1 cellular context compared by ENCODE assay signal in the genomic region with DNA sequence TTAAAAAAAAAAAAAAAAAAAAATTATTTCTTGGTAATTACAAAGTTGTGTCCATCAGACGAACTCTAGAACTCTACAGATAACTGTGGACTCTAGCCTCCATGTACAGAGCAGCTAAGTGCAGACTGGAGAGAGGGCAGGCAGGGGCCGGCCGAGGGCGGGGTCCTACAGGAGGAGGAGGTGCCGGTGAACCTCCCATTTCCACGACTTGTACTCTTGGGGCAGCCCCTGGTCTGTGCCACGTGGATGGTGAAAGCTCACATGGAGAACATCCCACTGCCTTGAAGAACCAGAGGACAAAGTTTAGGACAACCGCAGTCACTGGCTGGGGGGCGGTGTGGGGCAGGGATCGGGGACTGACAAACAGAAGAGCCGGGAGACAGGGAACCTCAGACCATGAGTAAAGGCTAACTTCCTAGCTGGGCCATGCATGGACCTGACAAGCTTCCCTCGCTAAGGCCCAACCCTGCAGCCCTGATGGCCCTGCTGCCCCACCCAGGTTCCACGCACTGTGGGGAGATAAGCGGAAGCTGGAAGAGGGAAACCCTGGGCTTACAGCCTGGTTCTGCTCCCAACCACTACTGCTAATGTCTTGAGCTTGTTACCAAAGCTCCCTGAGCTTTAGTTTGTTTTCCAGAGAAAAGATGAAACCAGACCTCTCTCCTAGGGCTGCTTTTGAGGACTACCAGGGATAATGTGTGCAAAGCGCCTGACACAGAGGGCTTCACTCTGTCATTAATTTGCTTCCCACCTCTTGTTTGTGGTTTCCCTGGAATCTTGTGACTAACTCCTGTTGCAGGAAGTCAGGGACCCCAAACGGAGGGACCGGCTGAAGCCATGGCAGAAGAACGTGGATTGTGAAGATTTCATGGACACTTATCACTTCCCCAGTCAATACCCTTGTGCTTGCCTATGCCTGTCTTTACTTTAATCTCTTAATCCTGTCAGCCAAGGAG.
TF ChIP-seq lines count a peak whose summit lies in the region.

No MANE protein-coding gene starts in this region.

TF ChIP-seq in IMR-90, 13 proteins besides CTCF, POLR2A, EP300 and RAD21 (continued from another document):
- TF ChIP-seq, protein P1, sequence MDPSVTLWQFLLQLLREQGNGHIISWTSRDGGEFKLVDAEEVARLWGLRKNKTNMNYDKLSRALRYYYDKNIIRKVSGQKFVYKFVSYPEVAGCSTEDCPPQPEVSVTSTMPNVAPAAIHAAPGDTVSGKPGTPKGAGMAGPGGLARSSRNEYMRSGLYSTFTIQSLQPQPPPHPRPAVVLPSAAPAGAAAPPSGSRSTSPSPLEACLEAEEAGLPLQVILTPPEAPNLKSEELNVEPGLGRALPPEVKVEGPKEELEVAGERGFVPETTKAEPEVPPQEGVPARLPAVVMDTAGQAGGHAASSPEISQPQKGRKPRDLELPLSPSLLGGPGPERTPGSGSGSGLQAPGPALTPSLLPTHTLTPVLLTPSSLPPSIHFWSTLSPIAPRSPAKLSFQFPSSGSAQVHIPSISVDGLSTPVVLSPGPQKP (IDR thresholded peaks at IDR 0.05; ENCODE audit: borderline replicate concordance, low read depth, low read length): no peak
- TF ChIP-seq BHLHE40 (IDR thresholded peaks at IDR 0.05; ENCODE audit: low read depth, low read length): no peak
- no peak for TF ChIP-seq MAZ (IDR thresholded peaks at IDR 0.05; ENCODE audit: borderline replicate concordance, low read depth, low read length)
- TF ChIP-seq RCOR1 (IDR thresholded peaks at IDR 0.05; ENCODE audit: insufficient replicate concordance, low read length): no peak
- TF ChIP-seq, protein P2, sequence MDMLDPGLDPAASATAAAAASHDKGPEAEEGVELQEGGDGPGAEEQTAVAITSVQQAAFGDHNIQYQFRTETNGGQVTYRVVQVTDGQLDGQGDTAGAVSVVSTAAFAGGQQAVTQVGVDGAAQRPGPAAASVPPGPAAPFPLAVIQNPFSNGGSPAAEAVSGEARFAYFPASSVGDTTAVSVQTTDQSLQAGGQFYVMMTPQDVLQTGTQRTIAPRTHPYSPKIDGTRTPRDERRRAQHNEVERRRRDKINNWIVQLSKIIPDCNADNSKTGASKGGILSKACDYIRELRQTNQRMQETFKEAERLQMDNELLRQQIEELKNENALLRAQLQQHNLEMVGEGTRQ (IDR thresholded peaks at IDR 0.05; ENCODE audit: low read depth, low read length): no peak
- TF ChIP-seq MAFK (IDR thresholded peaks at IDR 0.05; ENCODE audit: low read depth, low read length): no peak
- TF ChIP-seq RFX5 (IDR thresholded peaks at IDR 0.05; ENCODE audit: low read depth, low read length): no peak
- TF ChIP-seq CHD1 (IDR thresholded peaks at IDR 0.05; ENCODE audit: low read depth, low read length): no peak
- no peak for TF ChIP-seq SMC3 (IDR thresholded peaks at IDR 0.05; ENCODE audit: low read depth, low read length)
- TF ChIP-seq FOS (IDR thresholded peaks at IDR 0.05; ENCODE audit: low read depth, low read length): no peak
